ENCODE assay signal across 1 cellular context in genomic region chr10:123299598-123299997, GRCh38.
TF ChIP-seq lines count a peak whose summit lies in the region.

No MANE protein-coding gene starts in this region.

TF ChIP-seq in HepG2, 621 proteins besides CTCF, POLR2A, EP300 and RAD21 (continued from another document):
- TF ChIP-seq PRDM15 (CRISPR knock-in tag; IDR thresholded peaks at IDR 0.05) (no peak), WIZ (CRISPR knock-in tag; IDR thresholded peaks at IDR 0.05) (no peak), ZNF670 (CRISPR knock-in tag; IDR thresholded peaks at IDR 0.05; ENCODE audit: borderline replicate concordance) (no peak), SOX13 (IDR thresholded peaks at IDR 0.05) (no peak), SOX13 (CRISPR knock-in tag; conservative IDR thresholded peaks at IDR 0.05 in 1 of 2, IDR thresholded peaks at IDR 0.05 in 1 of 2) (no peak), ZKSCAN5 (CRISPR knock-in tag; IDR thresholded peaks at IDR 0.05) (no peak), MTA1 (CRISPR knock-in tag; IDR thresholded peaks at IDR 0.05; ENCODE audit: borderline replicate concordance) (no peak), ZNF563 (CRISPR knock-in tag; IDR thresholded peaks at IDR 0.05) (no peak), NFRKB (IDR thresholded peaks at IDR 0.05) (no peak), ZNF263 (CRISPR knock-in tag; IDR thresholded peaks at IDR 0.05) (no peak), ZNF513 (CRISPR knock-in tag; conservative IDR thresholded peaks at IDR 0.05) (no peak), HNRNPL (IDR thresholded peaks at IDR 0.05; ENCODE audit: low read depth, low read length) (no peak), FOXA3 (CRISPR knock-in tag; IDR thresholded peaks at IDR 0.05) (no peak), KLF12 (CRISPR knock-in tag; IDR thresholded peaks at IDR 0.05; ENCODE audit: borderline replicate concordance) (no peak), IRF9 (CRISPR knock-in tag; IDR thresholded peaks at IDR 0.05; ENCODE audit: borderline replicate concordance) (no peak), RELA (CRISPR knock-in tag; IDR thresholded peaks at IDR 0.05) (no peak), ARID4A (CRISPR knock-in tag; IDR thresholded peaks at IDR 0.05; ENCODE audit: borderline replicate concordance) (no peak), MAFG (CRISPR knock-in tag; IDR thresholded peaks at IDR 0.05) (no peak), ARID2 (CRISPR knock-in tag; IDR thresholded peaks at IDR 0.05; ENCODE audit: borderline replicate concordance) (no peak)
